Comparison of ENCODE assay signal across 27 cellular contexts in the genomic region with DNA sequence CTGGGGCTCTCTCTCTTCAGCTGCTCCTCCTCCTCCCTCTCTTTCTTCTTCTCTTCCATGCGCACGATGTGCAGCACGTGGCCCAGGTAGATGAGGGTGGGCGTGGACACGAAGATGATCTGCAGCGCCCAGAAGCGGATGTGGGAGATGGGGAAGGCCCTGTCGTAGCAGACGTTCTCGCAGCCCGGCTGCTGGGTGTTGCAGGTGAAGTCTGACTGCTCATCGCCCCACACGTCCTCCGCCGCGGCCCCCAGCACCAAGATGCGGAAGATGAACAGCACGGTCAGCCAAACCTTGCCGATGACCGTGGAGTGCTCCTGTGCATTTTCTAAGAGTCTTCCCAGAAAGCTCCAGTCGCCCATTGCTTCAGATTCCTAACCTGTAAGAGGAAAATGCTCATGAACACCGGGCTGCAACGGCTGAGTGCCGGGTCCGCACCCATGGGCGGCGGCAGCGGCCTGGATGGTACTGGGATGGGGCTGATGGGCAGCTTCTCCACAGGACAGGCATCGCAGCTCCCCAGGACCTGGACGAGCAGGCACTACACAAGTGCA. TPM values are rescaled to one million over a fixed set of nuclear protein-coding genes. Genes with fewer than 3 reads are reported as not detected.
"Had no signal": no experiment of that assay in that cellular context is flagged by ENCODE, and none has a peak within 500 bp of the region (broad histone marks: within the 10 kb centered on the region; RNA-seq: fewer than 3 reads in every experiment).

No MANE protein-coding gene starts in this region.

- H3K4me1 ChIP-seq: neural progenitor cell, parathyroid adenoma, prostate gland had no signal

- H3K9me3 Mint-ChIP-seq: neural progenitor cell; stimulated activated naive B cell treated with anti-CD40 and anti-IgM and Interleukin-4, amounts not matched to agents 10 μg/mL and 1 μg/mL and 100 μg/mL, for 72 hours had no signal

- H2AFZ ChIP-seq: neural progenitor cell, parathyroid adenoma had no signal

- H3K36me3 Mint-ChIP-seq: neural progenitor cell had no signal

- H3K27ac ChIP-seq: neural progenitor cell, parathyroid adenoma, prostate gland, right lobe of liver, spleen, stomach, thoracic aorta, transverse colon had no signal

- H3K79me2 ChIP-seq: parathyroid adenoma had no signal

- DNase-seq: cerebellar nuclear complex; dermis blood vessel endothelial cell; hypothalamus; islet precursor cell; mammary epithelial cell; mucosa of descending colon; naive thymus-derived CD8-positive, alpha-beta T cell; occipital lobe; right lobe of liver; spleen; stimulated activated CD4-positive, alpha-beta T cell treated with anti-CD3 and anti-CD28 coated beads, Interleukin-15, amount 100 ng/mL, for 24 hours; stimulated activated CD4-positive, alpha-beta T cell treated with anti-CD3 and anti-CD28 coated beads, Interleukin-1b, Interleukin-23, amount 100 ng/mL, for 48 hours; stimulated activated CD4-positive, alpha-beta T cell treated with anti-CD3 and anti-CD28 coated beads, Interleukin-4, amount 100 ng/mL, for 24 hours; stimulated activated naive B cell treated with anti-CD40 and anti-IgM and Interleukin-4, amounts not matched to agents 10 μg/mL and 1 μg/mL and 100 μg/mL, for 72 hours; stomach; substantia nigra; transverse colon had no signal

- H3K4me3 Mint-ChIP-seq: neural progenitor cell had no signal

- H3K4me2 ChIP-seq: neural progenitor cell had no signal

- H3K9ac ChIP-seq: neural progenitor cell, parathyroid adenoma had no signal

- H3K4me3 ChIP-seq: mucosa of descending colon, neural progenitor cell, prostate gland, right lobe of liver, transverse colon had no signal

- ATAC-seq: esophagus mucosa; left lobe of liver; mucosa of descending colon; right lobe of liver; stimulated activated naive B cell treated with anti-CD40 and anti-IgM and Interleukin-4, amounts not matched to agents 10 μg/mL and 1 μg/mL and 100 μg/mL, for 72 hours had no signal

- H3K27ac Mint-ChIP-seq: naive thymus-derived CD8-positive, alpha-beta T cell; neural progenitor cell; stimulated activated naive B cell treated with anti-CD40 and anti-IgM and Interleukin-4, amounts not matched to agents 10 μg/mL and 1 μg/mL and 100 μg/mL, for 72 hours had no signal

- H3K9me3 ChIP-seq: heart left ventricle, mucosa of descending colon, prostate gland, right lobe of liver, spleen, stomach, thoracic aorta, transverse colon had no signal

- H3K36me3 ChIP-seq: heart left ventricle, neural progenitor cell, prostate gland, right lobe of liver, spleen, stomach, thoracic aorta, transverse colon had no signal

RNA-seq across cellular contexts. Expression of a gene that starts 17.8 kb away (rescaled TPM):
- total RNA-seq: dermis blood vessel endothelial cell, frontal cortex, mucosa of descending colon had no signal

RNA-seq across cellular contexts. Expression of a gene that starts 49.7 kb away (rescaled TPM):
- total RNA-seq: fibroblast of lung; glomerular endothelial cell; naive thymus-derived CD8-positive, alpha-beta T cell had no signal
- polyA plus RNA-seq: naive thymus-derived CD8-positive, alpha-beta T cell had no signal
